ENCODE assay signal across 9 cellular contexts in genomic region chr9:127520941-127521918, GRCh38.
DNase-seq lines count a peak whose midpoint lies in the region; ATAC-seq and TF ChIP-seq lines count a peak whose summit lies in the region.
"Had no signal": no experiment of that assay in that cellular context is flagged by ENCODE, and none has a peak within 500 bp of the region (broad histone marks: within the 10 kb centered on the region; RNA-seq: fewer than 3 reads in every experiment).

No MANE protein-coding gene starts in this region.

- intact Hi-C loops in body of pancreas (cut with DNase I), result no loop called here
- intact Hi-C loops in gastrocnemius medialis (cut with DNase I; ENCODE audit: low total_unique reads), result no loop called here

- no peak overlapping the region for H2AFZ ChIP-seq in GM23338

- ATAC-seq in GM23338 (peak; percentile 62), body of pancreas (peak; percentile 34), gastrocnemius medialis (peak in 1 of 2 donors; percentile 20), GM18861 (IDR thresholded peaks at IDR 0.05; ENCODE audit: unreplicated experiment) (no peak)
- ATAC-seq in effector memory CD8-positive, alpha-beta T cell (replicated peaks), result no peak

- TF ChIP-seq CTCF in GM23338 (conservative IDR thresholded peaks at IDR 0.05; ENCODE audit: low read depth in 2 of 2), result no peak
- no peak for TF ChIP-seq CTCF in body of pancreas (IDR thresholded peaks at IDR 0.05)
- TF ChIP-seq CTCF in gastrocnemius medialis (IDR thresholded peaks at IDR 0.05 in 4 of 5, conservative IDR thresholded peaks at IDR 0.05 in 1 of 5), result no peak
- no peak for TF ChIP-seq CTCF in glutamatergic neuron (IDR thresholded peaks at IDR 0.05; ENCODE audit: partially characterized antibody, unreplicated experiment)

- H3K27ac ChIP-seq in GM23338 (ENCODE audit: low read depth), result peak overlapping the region; percentile 76
- peak overlapping the region; percentile 72 to 87 (median 82) for H3K27ac ChIP-seq in body of pancreas
- H3K27ac ChIP-seq in iPS-20b (ENCODE audit: low read length), result peak overlapping the region; percentile 76
- peak overlapping the region; percentile 55 to 84 (median 74) for H3K27ac ChIP-seq in gastrocnemius medialis

- H3K4me1 Mint-ChIP-seq in GM23338 (peaks cover 15% of the 10 kb centered on the region), glutamatergic neuron (ENCODE audit: low read depth, unreplicated experiment) (peaks cover 3% of the 10 kb centered on the region)
- H3K4me1 Mint-ChIP-seq in effector memory CD8-positive, alpha-beta T cell (ENCODE audit: low read depth in 2 of 2), result peaks cover 0 to 5% of the 10 kb centered on the region in 2 donors

- peaks cover 71% of the 10 kb centered on the region for H3K36me3 Mint-ChIP-seq in GM23338 (ENCODE audit: low read depth)
- peaks cover 7% of the 10 kb centered on the region for H3K36me3 Mint-ChIP-seq in glutamatergic neuron (ENCODE audit: unreplicated experiment)
- H3K36me3 Mint-ChIP-seq in effector memory CD8-positive, alpha-beta T cell (ENCODE audit: insufficient read depth), result peaks cover 4% of the 10 kb centered on the region

- H3K27me3 ChIP-seq in GM23338 (ENCODE audit: insufficient read depth), result no peaks in the 10 kb centered on the region
- no peaks in the 10 kb centered on the region for H3K27me3 ChIP-seq in body of pancreas
- H3K27me3 ChIP-seq in iPS-20b (ENCODE audit: insufficient read depth, low read length), result no peaks in the 10 kb centered on the region
- no peaks in the 10 kb centered on the region for H3K27me3 ChIP-seq in gastrocnemius medialis

- H3K27ac Mint-ChIP-seq in GM23338 (peak overlapping the region; percentile 95), glutamatergic neuron (ENCODE audit: unreplicated experiment) (no peak overlapping the region)
- no peak overlapping the region for H3K27ac Mint-ChIP-seq in effector memory CD8-positive, alpha-beta T cell

- DNase-seq in GM23338 (ENCODE audit: low spot score) (peak; percentile 68), body of pancreas (peak in 2 of 4 donors; percentile 40 to 59), gastrocnemius medialis (no peak), retina (no peak), glutamatergic neuron (no peak)
- no peak for DNase-seq in effector memory CD8-positive, alpha-beta T cell
- DNase-seq: NCI-H187 treated with DMSO at 0.1 percent for 48 hours had no signal

- 57 to 73% methylated on average over 12 to 15 of the region's 20 CpGs for WGBS in body of pancreas, 2 donors

- H3K9me2 ChIP-seq in GM23338 (ENCODE audit: insufficient read depth), result no peaks in the 10 kb centered on the region

- 0 out of 2 replicates have a peak, but pooled peaks cover 3% of the 10 kb centered on the region for H3F3A ChIP-seq in GM23338 (replicated peaks; ENCODE audit: low read depth)

- H3K27me3 Mint-ChIP-seq in GM23338 (ENCODE audit: insufficient read depth, low read depth, poor library complexity) (peaks cover 8% of the 10 kb centered on the region), glutamatergic neuron (ENCODE audit: unreplicated experiment) (peaks cover 6% of the 10 kb centered on the region)
- no peaks in the 10 kb centered on the region for H3K27me3 Mint-ChIP-seq in effector memory CD8-positive, alpha-beta T cell

- peak overlapping the region; percentile 15; the same call in 1 of the 2 replicates for H3K9ac ChIP-seq in iPS-20b (ENCODE audit: low read depth, low read length)

- peaks cover 0 to 6% (median 0%) of the 10 kb centered on the region in 3 donors for H3K9me3 ChIP-seq in body of pancreas
- peaks cover 29% of the 10 kb centered on the region for H3K9me3 ChIP-seq in iPS-20b (ENCODE audit: insufficient read depth, low read depth, low read length)
- H3K9me3 ChIP-seq in gastrocnemius medialis, result no peaks in the 10 kb centered on the region

- H3K4me2 ChIP-seq in GM23338, result peak overlapping the region; percentile 60

- H3K4me3 ChIP-seq in GM23338 (no peak overlapping the region), body of pancreas (no peak overlapping the region), iPS-20b (ENCODE audit: low read length) (no peak overlapping the region), gastrocnemius medialis (no peak overlapping the region)

- TF ChIP-seq POLR2A in body of pancreas (IDR thresholded peaks at IDR 0.05), result peak in 1 of 3 donors; percentile 11
- TF ChIP-seq POLR2A in gastrocnemius medialis (IDR thresholded peaks at IDR 0.05), result no peak

- in situ Hi-C loops in gastrocnemius medialis (cut with MboI; ENCODE audit: low sequenced_read_pairs in 4 of 4), result no loop called here

- H3K9me3 Mint-ChIP-seq in GM23338 (peaks cover 41% of the 10 kb centered on the region), glutamatergic neuron (ENCODE audit: unreplicated experiment) (peaks cover 9% of the 10 kb centered on the region)
- H3K9me3 Mint-ChIP-seq in effector memory CD8-positive, alpha-beta T cell, result peaks cover 0 to 7% of the 10 kb centered on the region in 2 donors

- H4K20me1 ChIP-seq in GM23338 (replicated peaks; ENCODE audit: insufficient read depth), result no peaks in the 10 kb centered on the region

- peaks cover 37% of the 10 kb centered on the region for H3K36me3 ChIP-seq in GM23338 (ENCODE audit: insufficient read depth)
- H3K36me3 ChIP-seq in body of pancreas (replicated peaks in 1 of 2; ENCODE audit: insufficient read depth in 1 of 2, low read depth in 2 of 2), result peaks cover 30 to 34% of the 10 kb centered on the region in 2 donors
- H3K36me3 ChIP-seq in iPS-20b (ENCODE audit: insufficient read depth, low read depth, low read length), result peaks cover 46% of the 10 kb centered on the region
- peaks cover 0 to 17% of the 10 kb centered on the region in 2 donors for H3K36me3 ChIP-seq in gastrocnemius medialis

- H3K4me3 Mint-ChIP-seq in GM23338, result no peak overlapping the region; the same call in 2 of the 3 replicates
- no peak overlapping the region for H3K4me3 Mint-ChIP-seq in glutamatergic neuron (ENCODE audit: unreplicated experiment)
- H3K4me3 Mint-ChIP-seq in effector memory CD8-positive, alpha-beta T cell, result no peak overlapping the region

- H3K4me1 ChIP-seq in GM23338 (ENCODE audit: insufficient read depth) (peaks cover 6% of the 10 kb centered on the region), body of pancreas (peaks cover 23% of the 10 kb centered on the region), iPS-20b (ENCODE audit: insufficient read depth, low read length) (peaks cover 4% of the 10 kb centered on the region; the same call in 1 of the 2 replicates), gastrocnemius medialis (peaks cover 12 to 18% of the 10 kb centered on the region in 2 donors)

- no peaks in the 10 kb centered on the region for H3K79me2 ChIP-seq in GM23338 (replicated peaks; ENCODE audit: insufficient read depth)

TF ChIP-seq in GM23338, 12 proteins besides CTCF, POLR2A, EP300 and RAD21 (continues in another document):
- TF ChIP-seq REST (IDR thresholded peaks at IDR 0.05; ENCODE audit: unreplicated experiment) (no peak), CREB1 (CRISPR knock-in tag; IDR thresholded peaks at IDR 0.05; ENCODE audit: low read depth) (no peak)

Comparison
In these comparisons a context has a peak if more than half of its experiments do, and no peak if none do; other contexts are left out.
1. ATAC-seq: peak in GM23338 (single experiment) and body of pancreas (single experiment); none in GM18861 (single experiment) and effector memory CD8-positive, alpha-beta T cell (single experiment).
2. Peak in every context shown above with its lines, with median percentiles within 50 percentile points of each other: H3K27ac ChIP-seq.